In the genomic region with DNA sequence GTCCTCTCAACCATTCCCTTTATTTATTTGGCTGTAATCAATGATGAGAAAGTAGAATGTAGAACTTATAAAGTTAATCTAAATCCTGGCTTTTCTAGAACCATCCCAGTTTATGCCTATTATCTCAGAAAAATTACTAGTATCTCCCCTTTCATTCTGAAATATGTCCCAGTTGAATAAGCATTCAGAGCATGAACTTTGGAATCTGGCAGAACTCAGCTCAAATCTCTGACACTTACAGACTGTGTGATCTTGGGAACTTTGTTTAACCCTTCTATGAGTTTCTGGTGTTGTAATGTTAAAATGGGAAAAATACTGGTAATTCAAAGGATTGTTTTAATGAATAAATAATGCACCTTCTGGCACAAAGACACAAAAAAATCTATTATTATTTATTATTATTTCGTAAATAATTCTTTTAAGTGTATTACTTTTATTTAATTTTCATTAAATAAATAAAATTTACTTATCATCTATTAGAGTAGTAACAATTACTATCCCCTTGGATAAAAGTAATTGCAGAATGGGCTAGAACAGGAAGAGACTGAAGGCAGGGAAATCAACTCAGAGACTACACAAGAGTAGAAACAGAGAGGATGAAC, we compare ENCODE assay signal across 10 cellular contexts. TPM values are rescaled to one million over a fixed set of nuclear protein-coding genes. Genes with fewer than 3 reads are reported as not detected.
"Had no signal": no experiment of that assay in that cellular context is flagged by ENCODE, and none has a peak within 500 bp of the region (broad histone marks: within the 10 kb centered on the region; RNA-seq: fewer than 3 reads in every experiment).

No MANE protein-coding gene starts in this region.

- H3K4me3 ChIP-seq: GM23338, K562 had no signal

- DNase-seq: H9, HCEC 1CT, IMR-90, KG1 had no signal

- H3K27ac Mint-ChIP-seq: GM23338, H9 had no signal

- H3K27ac ChIP-seq: HL-60 had no signal

- H3K9me3 Mint-ChIP-seq: GM23338, H9 had no signal

- H3K4me2 ChIP-seq: GM23338 had no signal

- H3K4me3 Mint-ChIP-seq: GM23338, H9 had no signal

- H2AFZ ChIP-seq: GM23338 had no signal

- ATAC-seq: GM23338, K562 had no signal

- H3K4me1 Mint-ChIP-seq: GM23338, H9 had no signal

- FAIRE-seq: H1, H54, K562 had no signal

RNA-seq across cellular contexts. Expression of a gene that starts 23.1 kb away (rescaled TPM):
- total RNA-seq: GM23338, H1, H9, HT1080, IMR-90, K562 had no signal
- polyA plus RNA-seq: GM23338, H1, IMR-90 had no signal

RNA-seq across cellular contexts. Expression of a gene that starts 49.4 kb away (rescaled TPM):
- total RNA-seq: GM23338, H1, H9, HT1080, IMR-90 had no signal
- polyA plus RNA-seq: GM23338, H1, IMR-90 had no signal
